In the genomic region with DNA sequence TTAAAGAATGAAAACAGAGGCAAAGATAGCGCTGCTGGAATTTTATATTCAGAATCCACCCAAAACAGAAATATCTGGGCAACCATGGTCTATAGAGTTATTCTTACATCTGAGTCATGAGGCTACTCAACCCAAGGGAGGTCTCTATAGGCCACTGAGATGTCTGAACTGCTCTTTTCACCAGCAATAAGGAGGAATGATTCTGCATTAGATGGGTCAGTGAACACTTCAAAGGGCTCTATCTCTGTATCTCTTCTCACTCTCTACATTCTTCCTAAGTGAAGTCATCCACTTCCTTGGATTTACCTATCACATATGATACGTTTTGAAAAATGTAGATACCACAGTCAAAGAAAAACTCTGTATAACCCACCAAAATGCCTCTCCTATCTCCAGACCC, we compare ENCODE assay signal across 14 cellular contexts.
DNase-seq lines count a peak whose midpoint lies in the region; ATAC-seq and TF ChIP-seq lines count a peak whose summit lies in the region.
"Had no signal": no experiment of that assay in that cellular context is flagged by ENCODE, and none has a peak within 500 bp of the region (broad histone marks: within the 10 kb centered on the region; RNA-seq: fewer than 3 reads in every experiment).

No MANE protein-coding gene starts in this region.

- DNase-seq in DMS53 (lab: John Stamatoyannopoulos, UW) (peak; percentile 33), DMS53 treated with DMSO at 0.1 percent for 48 hours (lab: John Stamatoyannopoulos, UW; ENCODE audit: unreplicated experiment) (no peak), RPMI7951 (ENCODE audit: low read depth) (peak; percentile 78), iris pigment epithelial cell (ENCODE audit: low read depth) (peak; percentile 26), erythroblast (lab: John Stamatoyannopoulos, UW) (no peak), thyroid gland (no peak)
- no peak for DNase-seq in activated CD4-positive, alpha-beta T cell treated with anti-CD3 and anti-CD28 coated beads for 4 hours
- DNase-seq: CD8-positive, alpha-beta T cell; NCI-H187 treated with DMSO at 0.1 percent for 48 hours; NCI-H69; SK-N-SH had no signal

- WGBS in thyroid gland, 2 donors, result 83 to 93% methylated on average over 2 of the region's 2 CpGs

- no peak overlapping the region for H3K4me3 ChIP-seq in thyroid gland (replicated peaks in 1 of 3)
- H3K4me3 ChIP-seq: BLaER1 had no signal

- no peak for TF ChIP-seq CTCF in thyroid gland (IDR thresholded peaks at IDR 0.05)

- no peak overlapping the region for H3K27ac ChIP-seq in thyroid gland
- H3K27ac ChIP-seq: 22Rv1, BLaER1 had no signal

- H3K4me1 ChIP-seq in thyroid gland, result peaks cover 16 to 23% of the 10 kb centered on the region in 2 donors

- intact Hi-C loops in thyroid gland (cut with DNase I), result no loop called here

- TF ChIP-seq POLR2A in erythroblast (IDR thresholded peaks at IDR 0.05; ENCODE audit: low read length), result no peak
- no peak for TF ChIP-seq POLR2A in thyroid gland (IDR thresholded peaks at IDR 0.05)

- H3K27me3 ChIP-seq in thyroid gland, result no peaks in the 10 kb centered on the region
- H3K27me3 ChIP-seq: BLaER1 had no signal

- H3K9me3 ChIP-seq in thyroid gland, result no peaks in the 10 kb centered on the region
- H3K9me3 ChIP-seq: BLaER1, SK-N-SH had no signal

- no peak for ATAC-seq in GM21825 (IDR thresholded peaks at IDR 0.05; ENCODE audit: unreplicated experiment)
- ATAC-seq: CD8-positive, alpha-beta T cell had no signal

- H3K36me3 ChIP-seq in thyroid gland, result no peaks in the 10 kb centered on the region
- H3K36me3 ChIP-seq: BLaER1 had no signal

Comparison
In these comparisons a context has a peak if more than half of its experiments do, and no peak if none do; other contexts are left out.
1. DNase-seq: peak in DMS53 (single experiment), RPMI7951 (single experiment) and iris pigment epithelial cell (single experiment); none in DMS53 treated with DMSO at 0.1 percent for 48 hours (single experiment), erythroblast (0 of 2), thyroid gland (0 of 2) and activated CD4-positive, alpha-beta T cell treated with anti-CD3 and anti-CD28 coated beads for 4 hours (0 of 2).